Comparison of ENCODE assay signal across 21 cellular contexts in genomic region chr20:51237790-51238189, GRCh38.
DNase-seq lines count a peak whose midpoint lies in the region; ATAC-seq and TF ChIP-seq lines count a peak whose summit lies in the region.
"Had no signal": no experiment of that assay in that cellular context is flagged by ENCODE, and none has a peak within 500 bp of the region (broad histone marks: within the 10 kb centered on the region; RNA-seq: fewer than 3 reads in every experiment).

No MANE protein-coding gene starts in this region.

- H3K36me3 Mint-ChIP-seq in nephron progenitor cell (ENCODE audit: low read depth) = peaks cover 1% of the 10 kb centered on the region
- no peaks in the 10 kb centered on the region for H3K36me3 Mint-ChIP-seq in activated T-helper 2 cell treated with anti-CD3 and anti-CD28 coated beads, Interferon-gamma antibody, Interleukin-2, Interleukin-4, amounts not matched to agents 10 μg/mL and 5 μg/mL and 100 μg/mL, durations not matched to agents 14 hours and 24 hours and 36 hours (ENCODE audit: low read depth)

- no peaks in the 10 kb centered on the region for H4K20me1 ChIP-seq in mammary epithelial cell (ENCODE audit: insufficient read depth, low read length)

- H3K4me1 Mint-ChIP-seq in nephron progenitor cell = peaks cover 26% of the 10 kb centered on the region
- H3K4me1 Mint-ChIP-seq in activated T-helper 2 cell treated with anti-CD3 and anti-CD28 coated beads, Interferon-gamma antibody, Interleukin-2, Interleukin-4, amounts not matched to agents 10 μg/mL and 5 μg/mL and 100 μg/mL, durations not matched to agents 14 hours and 24 hours and 36 hours (ENCODE audit: low read depth) = no peaks in the 10 kb centered on the region

- ATAC-seq in Right ventricle myocardium inferior = peak; percentile 68
- peak in 5 of 8 donors; percentile 45 to 82 (median 65) for ATAC-seq in heart right ventricle
- ATAC-seq: GM12878, PC-3 had no signal

- H3K79me2 ChIP-seq in mammary epithelial cell (ENCODE audit: insufficient read depth, low read length) = no peaks in the 10 kb centered on the region

- dilution Hi-C loops in mammary epithelial cell (cut with HindIII; ENCODE audit: low sequenced_read_pairs) = no loop called here

- peaks cover 18% of the 10 kb centered on the region for H3K9me3 Mint-ChIP-seq in nephron progenitor cell
- H3K9me3 Mint-ChIP-seq in activated T-helper 2 cell treated with anti-CD3 and anti-CD28 coated beads, Interferon-gamma antibody, Interleukin-2, Interleukin-4, amounts not matched to agents 10 μg/mL and 5 μg/mL and 100 μg/mL, durations not matched to agents 14 hours and 24 hours and 36 hours = peaks cover 9% of the 10 kb centered on the region

- H3K36me3 ChIP-seq in right atrium auricular region = no peaks in the 10 kb centered on the region
- no peaks in the 10 kb centered on the region for H3K36me3 ChIP-seq in heart right ventricle
- no peaks in the 10 kb centered on the region for H3K36me3 ChIP-seq in mammary epithelial cell (ENCODE audit: insufficient read depth, low read length)
- H3K36me3 ChIP-seq: MG63 had no signal

- CTCF ChIA-PET in mammary epithelial cell (lab: Charles Lee; ENCODE audit: low non-redundant PET) = no interaction called here

- in situ Hi-C loops in mammary epithelial cell (cut with MboI; ENCODE audit: low sequenced_read_pairs in 2 of 2) = no loop called here

- TF ChIP-seq CTCF in right atrium auricular region (IDR thresholded peaks at IDR 0.05) = no peak
- no peak for TF ChIP-seq CTCF in heart right ventricle (IDR thresholded peaks at IDR 0.05)
- no peak for TF ChIP-seq CTCF in nephron progenitor cell (IDR thresholded peaks at IDR 0.05)
- no peak for TF ChIP-seq CTCF in mammary epithelial cell (conservative IDR thresholded peaks at IDR 0.05 in 1 of 2, IDR thresholded peaks at IDR 0.05 in 1 of 2; ENCODE audit: extremely low read depth in 1 of 2, insufficient read depth in 1 of 2, low read depth in 1 of 2, low read length in 2 of 2)

- BruUV-seq in mammary epithelial cell (replicated peaks; lab: Mats Ljungman, UMichigan) = no TSS peak

- peaks cover 14% of the 10 kb centered on the region for H3K27me3 Mint-ChIP-seq in nephron progenitor cell (ENCODE audit: low read depth, poor library complexity)
- H3K27me3 Mint-ChIP-seq in activated T-helper 2 cell treated with anti-CD3 and anti-CD28 coated beads, Interferon-gamma antibody, Interleukin-2, Interleukin-4, amounts not matched to agents 10 μg/mL and 5 μg/mL and 100 μg/mL, durations not matched to agents 14 hours and 24 hours and 36 hours (ENCODE audit: low read depth) = peaks cover 2% of the 10 kb centered on the region

- H2AFZ ChIP-seq in mammary epithelial cell (ENCODE audit: low read depth, low read length) = no peak overlapping the region

- intact Hi-C loops in Right ventricle myocardium inferior (cut with DNase I) = no loop called here
- intact Hi-C loops in heart right ventricle (cut with DNase I) = no loop called here
- intact Hi-C loops in mammary epithelial cell (cut with micrococcal nuclease) = no loop called here
- intact Hi-C loops in activated T-helper 2 cell treated with anti-CD3 and anti-CD28 coated beads, Interferon-gamma antibody, Interleukin-2, Interleukin-4, amounts not matched to agents 10 μg/mL and 5 μg/mL and 100 μg/mL, durations not matched to agents 14 hours and 24 hours and 36 hours (cut with micrococcal nuclease) = no loop called here

- 48 to 58% methylated on average over 11 of the region's 11 CpGs for WGBS in heart right ventricle, 2 donors
- WGBS in mammary epithelial cell (ENCODE audit: low coverage, missing lambda C conversion rate) = 69% methylated on average over 11 of the region's 11 CpGs

- H3K4me1 ChIP-seq in right atrium auricular region (no peaks in the 10 kb centered on the region), heart right ventricle (no peaks in the 10 kb centered on the region), mammary epithelial cell (ENCODE audit: insufficient read depth, low read length) (no peaks in the 10 kb centered on the region)

- H3K4me2 ChIP-seq in mammary epithelial cell (ENCODE audit: insufficient read depth, low read depth, low read length) = no peak overlapping the region

- H3K27ac ChIP-seq in right atrium auricular region (peak overlapping the region in 1 of 2 donors; percentile 53), heart right ventricle (peak overlapping the region in 5 of 10 donors; percentile 33 to 42 (median 40)), mammary epithelial cell (ENCODE audit: insufficient read depth, low read depth, low read length) (no peak overlapping the region)
- H3K27ac ChIP-seq: 22Rv1, RWPE1 had no signal

- H3K9me3 ChIP-seq in right atrium auricular region (peaks cover 0 to 16% of the 10 kb centered on the region in 2 donors), heart right ventricle (peaks cover 0 to 22% (median 12%) of the 10 kb centered on the region in 11 donors), mammary epithelial cell (replicated peaks; ENCODE audit: insufficient read depth, low read length) (no peaks in the 10 kb centered on the region)

- peak overlapping the region; percentile 31 for H3K27ac Mint-ChIP-seq in nephron progenitor cell
- no peak overlapping the region for H3K27ac Mint-ChIP-seq in activated T-helper 2 cell treated with anti-CD3 and anti-CD28 coated beads, Interferon-gamma antibody, Interleukin-2, Interleukin-4, amounts not matched to agents 10 μg/mL and 5 μg/mL and 100 μg/mL, durations not matched to agents 14 hours and 24 hours and 36 hours

- no peak overlapping the region for H3K9ac ChIP-seq in mammary epithelial cell (ENCODE audit: insufficient read depth, low read length)

- H3K4me3 ChIP-seq in right atrium auricular region (no peak overlapping the region), heart right ventricle (no peak overlapping the region), mammary epithelial cell (replicated peaks in 1 of 3; ENCODE audit: insufficient read depth in 1 of 3, low read depth in 2 of 3, low read length in 3 of 3) (no peak overlapping the region)
- H3K4me3 ChIP-seq: GM12878, MG63 had no signal

- no peaks in the 10 kb centered on the region for H3K27me3 ChIP-seq in right atrium auricular region
- peaks cover 0 to 30% (median 12%) of the 10 kb centered on the region in 7 donors for H3K27me3 ChIP-seq in heart right ventricle
- no peaks in the 10 kb centered on the region for H3K27me3 ChIP-seq in mammary epithelial cell (ENCODE audit: insufficient read depth, low read length)
- H3K27me3 ChIP-seq: MG63 had no signal

- H3K4me3 Mint-ChIP-seq in nephron progenitor cell = no peak overlapping the region
- no peak overlapping the region for H3K4me3 Mint-ChIP-seq in activated T-helper 2 cell treated with anti-CD3 and anti-CD28 coated beads, Interferon-gamma antibody, Interleukin-2, Interleukin-4, amounts not matched to agents 10 μg/mL and 5 μg/mL and 100 μg/mL, durations not matched to agents 14 hours and 24 hours and 36 hours (ENCODE audit: low read depth)

- no peak for DNase-seq in Right ventricle myocardium inferior (ENCODE audit: missing footprints)
- no peak for DNase-seq in right atrium auricular region (ENCODE audit: low spot score)
- DNase-seq in heart right ventricle = peak; percentile 21 to 25
- DNase-seq in nephron progenitor cell = no peak
- DNase-seq in mammary epithelial cell = no peak
- no peak for DNase-seq in activated T-helper 2 cell treated with anti-CD3 and anti-CD28 coated beads, Interferon-gamma antibody, Interleukin-2, Interleukin-4, amounts not matched to agents 10 μg/mL and 5 μg/mL and 100 μg/mL, durations not matched to agents 14 hours and 24 hours and 36 hours (ENCODE audit: low spot score)
- no peak for DNase-seq in iPS-NIHi7 (ENCODE audit: extremely low spot score)
- no peak for DNase-seq in activated naive CD4-positive, alpha-beta T cell treated with anti-CD3 and anti-CD28 coated beads, Interleukin-2, amount 50 U/mL, for 16 hours
- DNase-seq: DND-41, GDM1, Karpas-422, MG63, NCI-H1092, NCI-H146, NCI-H2081, NCI-H510A, NCI-H774, PC-3 had no signal

Comparison
In these comparisons a context has a peak if more than half of its experiments do, and no peak if none do; other contexts are left out.
1. DNase-seq: peak in heart right ventricle (2 of 2); none in Right ventricle myocardium inferior (single experiment), right atrium auricular region (single experiment), nephron progenitor cell (single experiment), mammary epithelial cell (single experiment), activated T-helper 2 cell treated with anti-CD3 and anti-CD28 coated beads, Interferon-gamma antibody, Interleukin-2, Interleukin-4, amounts not matched to agents 10 μg/mL and 5 μg/mL and 100 μg/mL, durations not matched to agents 14 hours and 24 hours and 36 hours (single experiment), iPS-NIHi7 (single experiment) and activated naive CD4-positive, alpha-beta T cell treated with anti-CD3 and anti-CD28 coated beads, Interleukin-2, amount 50 U/mL, for 16 hours (single experiment).